Comparison of ENCODE assay signal across 8 cellular contexts in genomic region chr2:46460991-46461715, GRCh38. TPM values are rescaled to one million over a fixed set of nuclear protein-coding genes. Genes with fewer than 3 reads are reported as not detected.
DNase-seq lines count a peak whose midpoint lies in the region; ATAC-seq lines count a peak whose summit lies in the region.

No MANE protein-coding gene starts in this region.

- DNase-seq in AML-193 (lab: John Stamatoyannopoulos, UW) (peak; percentile 44 to 66), GM19240 (ENCODE audit: insufficient read length, low spot score) (peak; percentile 49), Kasumi-1 (lab: John Stamatoyannopoulos, UW) (peak; percentile 53 to 54), T-helper 1 cell (peak; percentile 36 to 65 (median 61)), amniotic epithelial cell (ENCODE audit: low read depth) (peak; percentile 37), left ventricle myocardium superior (peak; percentile 84), retina (peak; percentile 88)

- intact Hi-C loops in left ventricle myocardium superior (cut with micrococcal nuclease), result loop anchor here (2.0 kb wide), 1 partner anchor 468 kb away; no protein-coding TSS in a partner anchor

- ATAC-seq in left ventricle myocardium superior (peak; percentile 73), GM18870 (IDR thresholded peaks at IDR 0.05; ENCODE audit: unreplicated experiment) (no peak)

RNA-seq across cellular contexts. Expression of gene TMEM247, which starts 18.2 kb away (rescaled TPM):
- not detected for total RNA-seq in left ventricle myocardium superior

Comparison
In these comparisons a context has a peak if more than half of its experiments do, and no peak if none do; other contexts are left out.
1. DNase-seq: peak in every context shown above with its lines; median percentile 88 in retina; 84 in left ventricle myocardium superior; 61 in T-helper 1 cell; 55 in AML-193; 54 in Kasumi-1; 49 in GM19240; 37 in amniotic epithelial cell.